ENCODE assay signal across 29 cellular contexts in genomic region chr3:101939391-101939790, GRCh38.
DNase-seq lines count a peak whose midpoint lies in the region; ATAC-seq, FAIRE-seq and TF ChIP-seq lines count a peak whose summit lies in the region.
"Had no signal": no experiment of that assay in that cellular context is flagged by ENCODE, and none has a peak within 500 bp of the region (broad histone marks: within the 10 kb centered on the region; RNA-seq: fewer than 3 reads in every experiment).

No MANE protein-coding gene starts in this region.

- H3K4me1 ChIP-seq in ACC112 (ENCODE audit: control insufficient read depth, insufficient read depth, low read length, unreplicated experiment) = peaks cover 61% of the 10 kb centered on the region
- H3K4me1 ChIP-seq in GM23248 (ENCODE audit: insufficient read depth) = peaks cover 73% of the 10 kb centered on the region
- peaks cover 31% of the 10 kb centered on the region for H3K4me1 ChIP-seq in keratinocyte (ENCODE audit: control insufficient read depth, extremely low read depth, insufficient read depth, low read length)
- H3K4me1 ChIP-seq: body of pancreas, uterus had no signal

- no peaks in the 10 kb centered on the region for H3K9me3 Mint-ChIP-seq in natural killer cell
- H3K9me3 Mint-ChIP-seq: activated B cell treated with CpG ODN at 0.5 μM for 24 hours; activated naive CD8-positive, alpha-beta T cell treated with anti-CD3 and anti-CD28 coated beads, Interleukin-2, amount 10 ng/mL, durations not matched to agents 7 days and 5 days; natural killer cell treated with Interleukin-12 subunit alpha and Interleukin-12 subunit beta and Interleukin-15 and Interleukin-18, amount 100 ng/mL, for 72 hours; stimulated activated naive B cell treated with anti-CD40 and anti-IgM and Interleukin-4, amounts not matched to agents 10 μg/mL and 1 μg/mL and 100 μg/mL, for 72 hours had no signal

- peak overlapping the region; percentile 96 for H3K27ac ChIP-seq in ACC112 (ENCODE audit: low read depth, low read length)
- H3K27ac ChIP-seq in GM23248 = peak overlapping the region; percentile 87
- H3K27ac ChIP-seq in SU-DHL-6 (ENCODE audit: low read depth, low read length) = peak overlapping the region; percentile 75
- H3K27ac ChIP-seq in keratinocyte (ENCODE audit: control insufficient read depth, insufficient read depth, low read length) = no peak overlapping the region
- H3K27ac ChIP-seq: body of pancreas, ovary, RWPE1 had no signal

- H3K36me3 ChIP-seq in ACC112 (ENCODE audit: insufficient read depth, low read length) = no peaks in the 10 kb centered on the region
- no peaks in the 10 kb centered on the region for H3K36me3 ChIP-seq in GM23248 (ENCODE audit: low read depth)
- no peaks in the 10 kb centered on the region for H3K36me3 ChIP-seq in SU-DHL-6 (ENCODE audit: low read length)
- H3K36me3 ChIP-seq in keratinocyte (ENCODE audit: control insufficient read depth in 2 of 2, extremely low read depth in 1 of 2, insufficient read depth in 2 of 2, low read length in 2 of 2) = no peaks in the 10 kb centered on the region
- H3K36me3 ChIP-seq: ovary, uterus had no signal

- H3F3A ChIP-seq in GM23248 (ENCODE audit: insufficient read depth) (peaks cover 43% of the 10 kb centered on the region), SU-DHL-6 (ENCODE audit: insufficient read depth) (peaks cover 10% of the 10 kb centered on the region; the same call in 1 of the 2 replicates)

- H3K9me1 ChIP-seq in keratinocyte (ENCODE audit: control insufficient read depth, extremely low read depth, insufficient read depth, low read length) = no peaks in the 10 kb centered on the region

- no peaks in the 10 kb centered on the region for H3K9me2 ChIP-seq in GM23248 (ENCODE audit: insufficient read depth)
- no peaks in the 10 kb centered on the region for H3K9me2 ChIP-seq in SU-DHL-6 (replicated peaks; ENCODE audit: insufficient read depth, low read length)

- H3K36me3 Mint-ChIP-seq in natural killer cell = no peaks in the 10 kb centered on the region
- H3K36me3 Mint-ChIP-seq: stimulated activated naive B cell treated with anti-CD40 and anti-IgM and Interleukin-4, amounts not matched to agents 10 μg/mL and 1 μg/mL and 100 μg/mL, for 72 hours had no signal

- no peaks in the 10 kb centered on the region for H3K27me3 Mint-ChIP-seq in natural killer cell (ENCODE audit: low read depth in 2 of 2)
- H3K27me3 Mint-ChIP-seq: activated B cell treated with CpG ODN at 0.5 μM for 24 hours; activated naive CD8-positive, alpha-beta T cell treated with anti-CD3 and anti-CD28 coated beads, Interleukin-2, amount 10 ng/mL, durations not matched to agents 7 days and 5 days; natural killer cell treated with Interleukin-12 subunit alpha and Interleukin-12 subunit beta and Interleukin-15 and Interleukin-18, amount 100 ng/mL, for 72 hours; stimulated activated naive B cell treated with anti-CD40 and anti-IgM and Interleukin-4, amounts not matched to agents 10 μg/mL and 1 μg/mL and 100 μg/mL, for 72 hours had no signal

- H3K9me3 ChIP-seq in GM23248 (ENCODE audit: low read depth) = no peaks in the 10 kb centered on the region
- no peaks in the 10 kb centered on the region for H3K9me3 ChIP-seq in SU-DHL-6 (ENCODE audit: insufficient read depth, low read length)
- H3K9me3 ChIP-seq in keratinocyte (ENCODE audit: control insufficient read depth, low read depth, low read length) = no peaks in the 10 kb centered on the region
- H3K9me3 ChIP-seq: body of pancreas, ovary, uterus had no signal

- H3K4me3 ChIP-seq in ACC112 (ENCODE audit: low read depth, low read length) (peak overlapping the region; percentile 68; the same call in 1 of the 2 replicates), GM23248 (no peak overlapping the region), SU-DHL-6 (ENCODE audit: insufficient read depth, low read length, poor library complexity, severe bottlenecking) (no peak overlapping the region), keratinocyte (ENCODE audit: control insufficient read depth in 2 of 3, extremely low read depth in 1 of 3, insufficient read depth in 2 of 3, low read depth in 1 of 3, low read length in 3 of 3) (no peak overlapping the region)
- H3K4me3 ChIP-seq: body of pancreas, ovary, uterus had no signal

- DNase-seq in GM23248 (no peak), keratinocyte (ENCODE audit: low read depth, low spot score) (no peak), NCI-H146 treated with DMSO at 0.1 percent for 48 hours (lab: John Stamatoyannopoulos, UW; ENCODE audit: unreplicated experiment) (no peak), NCI-H226 (no peak), DMS114 treated with DMSO at 0.1 percent for 48 hours (lab: John Stamatoyannopoulos, UW; ENCODE audit: unreplicated experiment) (no peak), natural killer cell (no peak)
- DNase-seq: ACHN; activated B cell treated with CpG ODN at 0.5 μM for 24 hours; activated CD4-positive, alpha-beta T cell treated with anti-CD3 and anti-CD28 coated beads, Interleukin-2, amount 50 U/mL, for 48 hours; activated CD8-positive, alpha-beta memory T cell treated with anti-CD3 and anti-CD28 coated beads, Interleukin-2, amount 50 U/mL, for 48 hours; activated naive CD8-positive, alpha-beta T cell treated with anti-CD3 and anti-CD28 coated beads, Interleukin-2, amount 10 ng/mL, durations not matched to agents 7 days and 5 days; body of pancreas; C1 segment of cervical spinal cord; effector CD8-positive, alpha-beta T cell; foreskin melanocyte; KBM-7; NCI-H1694; NCI-H524; ovary; retina; stimulated activated CD4-positive, alpha-beta T cell treated with anti-CD3 and anti-CD28 coated beads, Interleukin-4, amount 100 ng/mL, for 1 hour; stimulated activated naive B cell treated with anti-CD40 and anti-IgM and Interleukin-4, amounts not matched to agents 10 μg/mL and 1 μg/mL and 100 μg/mL, for 72 hours; SW 1271; uterus had no signal

- H3K4me2 ChIP-seq in GM23248 (ENCODE audit: unreplicated experiment) = peak overlapping the region; percentile 89
- no peak overlapping the region for H3K4me2 ChIP-seq in SU-DHL-6 (ENCODE audit: low read depth, low read length, poor library complexity, severe bottlenecking)
- no peak overlapping the region for H3K4me2 ChIP-seq in keratinocyte (ENCODE audit: control insufficient read depth, extremely low read depth, insufficient read depth, low read depth, low read length)

- peak; percentile 20 for FAIRE-seq in keratinocyte (lab: Jason Lieb, UNC)

- no peak for ATAC-seq in natural killer cell
- ATAC-seq: body of pancreas; left lobe of liver; natural killer cell treated with Interleukin-12 subunit alpha and Interleukin-12 subunit beta and Interleukin-15 and Interleukin-18, amount 100 ng/mL, for 72 hours; stimulated activated naive B cell treated with anti-CD40 and anti-IgM and Interleukin-4, amounts not matched to agents 10 μg/mL and 1 μg/mL and 100 μg/mL, for 72 hours had no signal

- peaks cover 13 to 14% of the 10 kb centered on the region in 2 donors for H3K4me1 Mint-ChIP-seq in natural killer cell

- dilution Hi-C loops in keratinocyte (cut with MboI; ENCODE audit: extremely low pct_ligation_motif_present, low sequenced_read_pairs) = no loop called here

- intact Hi-C loops in natural killer cell (cut with micrococcal nuclease) = loop anchor here (5.0 kb wide), 1 partner anchor 87 kb away; no protein-coding TSS in a partner anchor

- TF ChIP-seq CTCF in SU-DHL-6 (IDR thresholded peaks at IDR 0.05; ENCODE audit: insufficient read depth, low read length, poor library complexity, severe bottlenecking) = no peak
- TF ChIP-seq CTCF in keratinocyte (optimal IDR thresholded peaks at IDR 0.05 in 1 of 3, IDR thresholded peaks at IDR 0.05 in 1 of 3, conservative IDR thresholded peaks at IDR 0.05 in 1 of 3; ENCODE audit: extremely low read depth in 1 of 3, insufficient read depth in 2 of 3, low read length in 3 of 3) = no peak
- no peak for TF ChIP-seq CTCF in natural killer cell (IDR thresholded peaks at IDR 0.05)

- H3K79me2 ChIP-seq in ACC112 (ENCODE audit: control insufficient read depth, insufficient read depth, low read length, unreplicated experiment) = no peaks in the 10 kb centered on the region
- H3K79me2 ChIP-seq in GM23248 (ENCODE audit: insufficient read depth) = no peaks in the 10 kb centered on the region
- no peaks in the 10 kb centered on the region for H3K79me2 ChIP-seq in SU-DHL-6 (ENCODE audit: insufficient read depth, low read length)
- no peaks in the 10 kb centered on the region for H3K79me2 ChIP-seq in keratinocyte (ENCODE audit: control insufficient read depth, insufficient read depth, low read length)

- in situ Hi-C loops in GM23248 (cut with MboI) = no loop called here

- H3K9ac ChIP-seq in GM23248 (no peak overlapping the region), SU-DHL-6 (ENCODE audit: low read length) (no peak overlapping the region), keratinocyte (ENCODE audit: control insufficient read depth, extremely low read depth, insufficient read depth, low read length) (no peak overlapping the region)

- WGBS in GM23248 (ENCODE audit: low coverage in 1 of 2, low lambda C conversion rate in 2 of 2, missing lambda C conversion rate in 2 of 2), 2 experiments = 78 to 85% methylated on average over 5 of the region's 5 CpGs

- no peaks in the 10 kb centered on the region for H4K20me1 ChIP-seq in GM23248 (ENCODE audit: insufficient read depth)
- H4K20me1 ChIP-seq in SU-DHL-6 (ENCODE audit: low read depth, low read length) = no peaks in the 10 kb centered on the region
- H4K20me1 ChIP-seq in keratinocyte (ENCODE audit: control insufficient read depth, extremely low read depth, insufficient read depth, low read length) = no peaks in the 10 kb centered on the region

- H2AFZ ChIP-seq in ACC112 (ENCODE audit: low read length, unreplicated experiment) (peak overlapping the region; percentile 98), GM23248 (no peak overlapping the region), SU-DHL-6 (ENCODE audit: low read depth, low read length, severe bottlenecking) (no peak overlapping the region), keratinocyte (ENCODE audit: control insufficient read depth, low read length) (no peak overlapping the region)

- no peaks in the 10 kb centered on the region for H3K27me3 ChIP-seq in ACC112 (ENCODE audit: insufficient read depth, low read length)
- no peaks in the 10 kb centered on the region for H3K27me3 ChIP-seq in GM23248 (replicated peaks; ENCODE audit: insufficient read depth)
- no peaks in the 10 kb centered on the region for H3K27me3 ChIP-seq in SU-DHL-6 (ENCODE audit: low read length)
- H3K27me3 ChIP-seq in keratinocyte (ENCODE audit: control insufficient read depth, extremely low read depth, insufficient read depth, low read length) = no peaks in the 10 kb centered on the region
- H3K27me3 ChIP-seq: body of pancreas, ovary, uterus had no signal

- no peak overlapping the region for H3K27ac Mint-ChIP-seq in natural killer cell
- H3K27ac Mint-ChIP-seq: activated B cell treated with CpG ODN at 0.5 μM for 24 hours; activated naive CD8-positive, alpha-beta T cell treated with anti-CD3 and anti-CD28 coated beads, Interleukin-2, amount 10 ng/mL, durations not matched to agents 7 days and 5 days; natural killer cell treated with Interleukin-12 subunit alpha and Interleukin-12 subunit beta and Interleukin-15 and Interleukin-18, amount 100 ng/mL, for 72 hours; stimulated activated naive B cell treated with anti-CD40 and anti-IgM and Interleukin-4, amounts not matched to agents 10 μg/mL and 1 μg/mL and 100 μg/mL, for 72 hours had no signal

- no peak overlapping the region for H3K4me3 Mint-ChIP-seq in natural killer cell
- H3K4me3 Mint-ChIP-seq: activated B cell treated with CpG ODN at 0.5 μM for 24 hours; activated naive CD8-positive, alpha-beta T cell treated with anti-CD3 and anti-CD28 coated beads, Interleukin-2, amount 10 ng/mL, durations not matched to agents 7 days and 5 days; natural killer cell treated with Interleukin-12 subunit alpha and Interleukin-12 subunit beta and Interleukin-15 and Interleukin-18, amount 100 ng/mL, for 72 hours; stimulated activated naive B cell treated with anti-CD40 and anti-IgM and Interleukin-4, amounts not matched to agents 10 μg/mL and 1 μg/mL and 100 μg/mL, for 72 hours had no signal
